In genomic region chr1:181104042-181104789, GRCh38 we compare ENCODE assay signal across 8 cellular contexts. TPM values are rescaled to one million over a fixed set of nuclear protein-coding genes. Genes with fewer than 3 reads are reported as not detected.
DNase-seq lines count a peak whose midpoint lies in the region; ATAC-seq, FAIRE-seq and TF ChIP-seq lines count a peak whose summit lies in the region.

No MANE protein-coding gene starts in this region.

- H3K36me3 Mint-ChIP-seq in naive thymus-derived CD8-positive, alpha-beta T cell: no peaks in the 10 kb centered on the region

- H3K4me1 Mint-ChIP-seq in naive thymus-derived CD8-positive, alpha-beta T cell: peaks cover 28 to 72% (median 64%) of the 10 kb centered on the region in 4 donors

- 24% methylated on average over 17 of the region's 17 CpGs; no CpG with 5 or more reads in 1 of the 2 experiments for WGBS in H1 (ENCODE audit: extremely low coverage in 1 of 2, insufficient coverage in 1 of 2, insufficient read length in 1 of 2, insufficient replicate concordance in 2 of 2, low coverage in 1 of 2, low lambda C conversion rate in 2 of 2, missing lambda C conversion rate in 1 of 2), 2 experiments

- H4K8ac ChIP-seq in H1 (ENCODE audit: extremely low read depth, insufficient read depth, low read length): no peak overlapping the region; the same call in 1 of the 2 replicates

- H3K27me3 ChIP-seq in OCI-LY3 (ENCODE audit: low read depth, low read length) (peaks cover 43% of the 10 kb centered on the region), H1 (replicated peaks in 1 of 4; ENCODE audit: control insufficient read depth in 3 of 4, extremely low read depth in 1 of 4, insufficient read depth in 3 of 4, low read length in 3 of 4) (peaks cover 9 to 48% (median 41%) of the 10 kb centered on the region in 4 experiments)

- H3K4me1 ChIP-seq in OCI-LY3 (ENCODE audit: low read length) (peaks cover 68% of the 10 kb centered on the region), H1 (replicated peaks in 1 of 4; ENCODE audit: control insufficient read depth in 3 of 4, insufficient read depth in 4 of 4, low read length in 3 of 4) (peaks cover 12 to 48% (median 23%) of the 10 kb centered on the region in 4 experiments)

- H2BK12ac ChIP-seq in H1 (ENCODE audit: low read depth, low read length): peak overlapping the region; percentile 29; the same call in 1 of the 2 replicates

- H3K4me2 ChIP-seq in OCI-LY3 (ENCODE audit: low read length) (peak overlapping the region; percentile 89), H1 (ENCODE audit: insufficient read depth in 1 of 2, low read depth in 2 of 2, low read length in 2 of 2) (peak overlapping the region; percentile 82 to 89)

- DNase-seq in activated CD4-positive, CD25-positive, alpha-beta regulatory T cell (lab: John Stamatoyannopoulos, UW): no peak
- DNase-seq in H1 (ENCODE audit: low read depth in 1 of 2, low spot score in 2 of 2) (no peak), NCI-H2171 treated with DMSO at 0.1 percent for 48 hours (lab: John Stamatoyannopoulos, UW) (no peak), dedifferentiated amniotic fluid mesenchymal stem cell (ENCODE audit: extremely low spot score) (no peak), occipital lobe (lab: John Stamatoyannopoulos, UW) (no peak)
- peak in 3 of 10 donors; percentile 15 to 40 (median 27) for DNase-seq in naive thymus-derived CD8-positive, alpha-beta T cell

- peak overlapping the region; percentile 31; the same call in 1 of the 2 replicates for H2BK15ac ChIP-seq in H1 (ENCODE audit: low read length)

- ATAC-seq in activated CD4-positive, CD25-positive, alpha-beta regulatory T cell treated with anti-CD3 and anti-CD28 coated beads, Interleukin-2, amount 50 U/mL, for 24 hours: peak; percentile 3 to 4
- no peak for ATAC-seq in naive thymus-derived CD8-positive, alpha-beta T cell

- FAIRE-seq in H1 (lab: Jason Lieb, UNC): no peak

- TF ChIP-seq EP300 in H1 (IDR thresholded peaks at IDR 0.05; ENCODE audit: borderline replicate concordance in 1 of 2, low read depth in 2 of 2, low read length in 2 of 2): no peak

- peak overlapping the region; percentile 79 to 94 (median 86) for H3K4me3 Mint-ChIP-seq in naive thymus-derived CD8-positive, alpha-beta T cell

- peaks cover 0 to 3% (median 0%) of the 10 kb centered on the region in 5 donors for H3K27me3 Mint-ChIP-seq in naive thymus-derived CD8-positive, alpha-beta T cell

- H3K36me3 ChIP-seq in OCI-LY3 (replicated peaks; ENCODE audit: low read depth, low read length): no peaks in the 10 kb centered on the region
- no peaks in the 10 kb centered on the region for H3K36me3 ChIP-seq in H1 (ENCODE audit: control insufficient read depth in 2 of 4, insufficient read depth in 4 of 4, low read length in 3 of 4)

- H3K56ac ChIP-seq in H1 (replicated peaks; ENCODE audit: insufficient read length, low read depth, low read length): no peak overlapping the region

- H2BK5ac ChIP-seq in H1 (ENCODE audit: low read depth, low read length): peak overlapping the region; percentile 35; the same call in 1 of the 2 replicates

- no peak overlapping the region for H2BK120ac ChIP-seq in H1 (replicated peaks; ENCODE audit: low read depth, low read length)

- peak overlapping the region; percentile 73 to 95 (median 90) for H3K27ac Mint-ChIP-seq in naive thymus-derived CD8-positive, alpha-beta T cell

- H3K79me1 ChIP-seq in H1 (ENCODE audit: low read depth, low read length): no peaks in the 10 kb centered on the region

- H3K79me2 ChIP-seq in OCI-LY3 (ENCODE audit: low read length) (peaks cover 13% of the 10 kb centered on the region; the same call in 1 of the 2 replicates), H1 (ENCODE audit: control insufficient read depth in 1 of 2, insufficient read depth in 2 of 2, low read length in 2 of 2) (no peaks in the 10 kb centered on the region)

- peak overlapping the region; percentile 47 for H4K91ac ChIP-seq in H1 (replicated peaks; ENCODE audit: insufficient read length, low read length)

- peak overlapping the region; percentile 38 for H4K5ac ChIP-seq in H1 (ENCODE audit: insufficient read length, low read depth, low read length)

- POLR2A ChIA-PET in H1 (lab: Charles Lee; ENCODE audit: partially characterized antibody): interaction anchor here (1.3 to 14.2 kb wide), 12 partner anchors 8 to 181 kb away, joined by 3 to 253 read pairs (median 11); partner anchors contain the start of genes IER5 and STX6
- POLR2A ChIA-PET in naive thymus-derived CD8-positive, alpha-beta T cell (lab: Charles Lee): interaction anchor here (0.5 to 12.1 kb wide), 18 partner anchors 9 to 1938 kb away, joined by 3 to 239 read pairs (median 4); partner anchors contain the start of genes ACBD6, IER5 and MR1

- H3K4me3 ChIP-seq in OCI-LY3 (ENCODE audit: low read length): peak overlapping the region; percentile 79
- H3K4me3 ChIP-seq in H1 (ENCODE audit: extremely low read depth in 1 of 4, insufficient read depth in 2 of 4, low read depth in 3 of 4, low read length in 4 of 4): peak overlapping the region; percentile 53 to 75 (median 64)

- H2BK20ac ChIP-seq in H1 (ENCODE audit: low read length): no peak overlapping the region

- H3K4ac ChIP-seq in H1 (replicated peaks; ENCODE audit: insufficient read length, low read depth, low read length): peak overlapping the region; percentile 48

- no peak for TF ChIP-seq RAD21 in H1 (IDR thresholded peaks at IDR 0.05 in 1 of 2, conservative IDR thresholded peaks at IDR 0.05 in 1 of 2; ENCODE audit: low read depth in 2 of 2, low read length in 2 of 2)

- CTCF ChIA-PET in H1 (lab: Charles Lee; ENCODE audit: partially characterized antibody): interaction anchor here (0.6 to 10.3 kb wide), 13 partner anchors 9 to 870 kb away, joined by 3 to 79 read pairs (median 3); no protein-coding TSS in a partner anchor

- no peak overlapping the region for H3K23ac ChIP-seq in H1 (ENCODE audit: insufficient read length)

- H2AK5ac ChIP-seq in H1 (ENCODE audit: low read depth, low read length): no peak overlapping the region

- H2AFZ ChIP-seq in OCI-LY3 (ENCODE audit: low read depth, low read length): peak overlapping the region; percentile 8; the same call in 1 of the 2 replicates
- H2AFZ ChIP-seq in H1 (ENCODE audit: low read length): peak overlapping the region; percentile 22

- H3K9me3 ChIP-seq in OCI-LY3 (ENCODE audit: insufficient read depth, low read length): no peaks in the 10 kb centered on the region
- H3K9me3 ChIP-seq in H1 (ENCODE audit: insufficient read depth in 2 of 2, low read depth in 1 of 2, low read length in 1 of 2): no peaks in the 10 kb centered on the region

- TF ChIP-seq POLR2A in H1 (IDR thresholded peaks at IDR 0.05; ENCODE audit: control extremely low read depth in 1 of 2, low read depth in 2 of 2, low read length in 2 of 2): no peak

- H4K20me1 ChIP-seq in OCI-LY3 (ENCODE audit: insufficient read depth, low read length) (no peaks in the 10 kb centered on the region), H1 (replicated peaks in 1 of 2; ENCODE audit: control insufficient read depth in 1 of 2, insufficient read depth in 2 of 2, low read length in 2 of 2) (no peaks in the 10 kb centered on the region)

- peaks cover 16% of the 10 kb centered on the region for H3K23me2 ChIP-seq in H1 (ENCODE audit: low read depth, low read length)

- H3K14ac ChIP-seq in H1 (ENCODE audit: insufficient read length): peak overlapping the region; percentile 91

- H3K9ac ChIP-seq in OCI-LY3 (ENCODE audit: low read length) (peak overlapping the region; percentile 82), H1 (replicated peaks in 1 of 4; ENCODE audit: extremely low read depth in 1 of 4, low read depth in 3 of 4, low read length in 3 of 4) (peak overlapping the region in 3 of 4 experiments; percentile 49 to 55 (median 52); a peak in 6 of 7 replicates)

- H3K27ac ChIP-seq in OCI-LY3 (ENCODE audit: low read length) (0 out of 2 replicates have a peak overlapping the region, but pooled peaks have one; percentile 31), H1 (ENCODE audit: low read depth, low read length) (0 out of 2 replicates have a peak overlapping the region, but pooled peaks have one; percentile 62)

- peak overlapping the region; percentile 79 for H3K18ac ChIP-seq in H1 (ENCODE audit: extremely low read depth, low read length)

- no peaks in the 10 kb centered on the region for H3K9me3 Mint-ChIP-seq in naive thymus-derived CD8-positive, alpha-beta T cell

- TF ChIP-seq CTCF in OCI-LY3 (IDR thresholded peaks at IDR 0.05; ENCODE audit: low read depth, low read length): no peak
- TF ChIP-seq CTCF in H1 (IDR thresholded peaks at IDR 0.05; ENCODE audit: control extremely low read depth in 1 of 3, insufficient read depth in 1 of 3, low read depth in 1 of 3, low read length in 3 of 3): no peak

TF ChIP-seq in H1, 55 proteins besides CTCF, POLR2A, EP300 and RAD21:
- TF ChIP-seq KDM1A (IDR thresholded peaks at IDR 0.05; ENCODE audit: borderline replicate concordance, low read length): no peak

RNA-seq across cellular contexts. Expression of gene IER5, which starts 15.7 kb away (rescaled TPM):
- 7.1 and 7.7 TPM in 2 replicates for total RNA-seq in H1 (2021; fragmentation: NEBNext Ultra II Directional; extraction: Animal tissue kit (Norgen Biotek cat#: 25700))
- 3.5 and 4.3 TPM in 2 replicates for polyA plus RNA-seq in H1 (2011; rRNA removed)
- 5.5 TPM for polyA plus RNA-seq in H1 (2011; cell fraction: cytosol; rRNA removed)
- 6.0 TPM for polyA plus RNA-seq in H1 (2011; cell fraction: nucleus; rRNA removed)
- polyA plus RNA-seq in H1 (2012, experiment 1 of 2): 7.1 to 7.5 TPM (median 7.2 TPM) in 4 replicates
- 6.3 TPM for polyA plus RNA-seq in H1 (2012, experiment 2 of 2)
- 3.4 TPM for polyA plus RNA-seq in H1 (2013, experiment 1 of 2)
- polyA plus RNA-seq in H1 (2013, experiment 2 of 2): 3.4 TPM
- 3.2 and 4.0 TPM in 2 replicates for polyA minus RNA-seq in H1 (2011; rRNA and poly(A)+ RNA removed)
- polyA minus RNA-seq in H1 (2011; cell fraction: cytosol; rRNA and poly(A)+ RNA removed): 6.9 TPM
- polyA minus RNA-seq in H1 (2011; cell fraction: nucleus; rRNA and poly(A)+ RNA removed): 14.5 TPM
- total RNA-seq in naive thymus-derived CD8-positive, alpha-beta T cell: 10 to 100 TPM; 18.7 to 19.6 TPM
- polyA plus RNA-seq in naive thymus-derived CD8-positive, alpha-beta T cell: 1 to 10 TPM; 2.5 to 9.4 (median 8.3) TPM
- 29.0 TPM for total RNA-seq in occipital lobe

Comparison
In these comparisons a context has a peak if more than half of its experiments do, and no peak if none do; other contexts are left out.
1. ATAC-seq: peak in activated CD4-positive, CD25-positive, alpha-beta regulatory T cell treated with anti-CD3 and anti-CD28 coated beads, Interleukin-2, amount 50 U/mL, for 24 hours (2 of 2); none in naive thymus-derived CD8-positive, alpha-beta T cell (0 of 2).